Comparison of ENCODE assay signal across 26 cellular contexts in the genomic region with DNA sequence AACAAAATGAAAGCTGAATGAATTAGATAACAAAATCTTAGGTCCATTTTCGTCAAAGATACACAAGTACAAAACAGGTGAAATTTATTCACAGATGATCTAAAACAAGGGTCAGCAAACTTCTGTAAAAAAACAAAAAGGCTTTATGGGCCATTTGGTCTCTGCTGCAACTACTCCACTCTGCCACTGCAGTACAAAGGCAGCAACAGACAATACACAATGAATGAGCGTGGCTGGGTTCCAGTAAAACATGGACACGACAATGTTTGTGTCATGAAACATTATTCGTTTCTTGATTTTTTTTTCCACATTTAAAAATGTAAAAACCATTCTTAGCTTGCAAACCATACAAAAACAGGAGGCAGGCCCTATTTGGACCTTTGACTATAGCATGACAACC.
DNase-seq lines count a peak whose midpoint lies in the region; ATAC-seq and TF ChIP-seq lines count a peak whose summit lies in the region.
"Had no signal": no experiment of that assay in that cellular context is flagged by ENCODE, and none has a peak within 500 bp of the region (broad histone marks: within the 10 kb centered on the region; RNA-seq: fewer than 3 reads in every experiment).

No MANE protein-coding gene starts in this region.

- peaks cover 92% of the 10 kb centered on the region for H3K36me3 Mint-ChIP-seq in CD8-positive, alpha-beta T cell

- ATAC-seq in CD8-positive, alpha-beta T cell = no peak
- no peak for ATAC-seq in lower lobe of right lung
- ATAC-seq: A549; activated CD4-positive, alpha-beta T cell treated with anti-CD3 and anti-CD28 coated beads for 36 hours; mucosa of descending colon; sciatic nerve; stimulated activated naive CD8-positive, alpha-beta T cell treated with anti-CD3 and anti-CD28 coated beads, Interleukin-15, Interleukin-2, amounts not matched to agents 100 U/mL and 50 U/mL, for 24 hours had no signal

- in situ Hi-C loops in GM23248 (cut with MboI) = no loop called here
- in situ Hi-C loops in brain microvascular endothelial cell (cut with HindIII; ENCODE audit: low pct_ligation_motif_present, low sequenced_read_pairs) = no loop called here

- H3K9me2 ChIP-seq in GM23248 (ENCODE audit: insufficient read depth) = no peaks in the 10 kb centered on the region

- H3K27ac ChIP-seq in GM23248 (no peak overlapping the region), brain microvascular endothelial cell (no peak overlapping the region), lower lobe of right lung (no peak overlapping the region)
- no peak overlapping the region for H3K27ac ChIP-seq in CD8-positive, alpha-beta T cell (ENCODE audit: low read depth, low read length)
- H3K27ac ChIP-seq: A549, parathyroid adenoma, Peyer's patch, SJCRH30 had no signal

- TF ChIP-seq CTCF in brain microvascular endothelial cell (IDR thresholded peaks at IDR 0.05; ENCODE audit: low read depth, low read length, missing control alignments) (peak; percentile 24), lower lobe of right lung (IDR thresholded peaks at IDR 0.05) (no peak)
- no peak for TF ChIP-seq CTCF in CD8-positive, alpha-beta T cell (IDR thresholded peaks at IDR 0.05)

- no peak overlapping the region for H3K4me3 Mint-ChIP-seq in CD8-positive, alpha-beta T cell
- H3K4me3 Mint-ChIP-seq: activated CD4-positive, alpha-beta T cell treated with anti-CD3 and anti-CD28 coated beads for 36 hours; activated T-cell treated with anti-CD3 and anti-CD28 coated beads, Interleukin-2, amount 50 U/mL, for 24 hours; B cell; nephron progenitor cell had no signal

- H3K9me3 ChIP-seq in GM23248 (ENCODE audit: low read depth) (no peaks in the 10 kb centered on the region), lower lobe of right lung (no peaks in the 10 kb centered on the region)
- no peaks in the 10 kb centered on the region for H3K9me3 ChIP-seq in CD8-positive, alpha-beta T cell (ENCODE audit: low read length)
- H3K9me3 ChIP-seq: A549, HAP-1, mucosa of descending colon, Peyer's patch, SJCRH30 had no signal

- no peaks in the 10 kb centered on the region for H3F3A ChIP-seq in GM23248 (ENCODE audit: insufficient read depth)

- H3K4me1 Mint-ChIP-seq in CD8-positive, alpha-beta T cell (ENCODE audit: low read depth) = no peaks in the 10 kb centered on the region
- H3K4me1 Mint-ChIP-seq: activated CD4-positive, alpha-beta T cell treated with anti-CD3 and anti-CD28 coated beads for 36 hours; B cell; nephron progenitor cell had no signal

- peaks cover 4% of the 10 kb centered on the region for H3K9me3 Mint-ChIP-seq in CD8-positive, alpha-beta T cell

- H3K27me3 ChIP-seq in GM23248 (replicated peaks; ENCODE audit: insufficient read depth) (no peaks in the 10 kb centered on the region), brain microvascular endothelial cell (replicated peaks) (no peaks in the 10 kb centered on the region), lower lobe of right lung (ENCODE audit: low read depth) (no peaks in the 10 kb centered on the region)
- H3K27me3 ChIP-seq in CD8-positive, alpha-beta T cell (ENCODE audit: insufficient read depth, low read length) = no peaks in the 10 kb centered on the region
- H3K27me3 ChIP-seq: Peyer's patch, SJCRH30 had no signal

- no peak overlapping the region for H2AFZ ChIP-seq in GM23248
- H2AFZ ChIP-seq: parathyroid adenoma had no signal

- no peaks in the 10 kb centered on the region for H4K20me1 ChIP-seq in GM23248 (ENCODE audit: insufficient read depth)

- no peak overlapping the region for H3K4me2 ChIP-seq in GM23248 (ENCODE audit: unreplicated experiment)
- H3K4me2 ChIP-seq: A549 had no signal

- no peak overlapping the region for H3K9ac ChIP-seq in GM23248
- H3K9ac ChIP-seq: parathyroid adenoma had no signal

- no peak overlapping the region for H3K27ac Mint-ChIP-seq in CD8-positive, alpha-beta T cell
- H3K27ac Mint-ChIP-seq: activated CD4-positive, alpha-beta T cell treated with anti-CD3 and anti-CD28 coated beads for 36 hours; B cell; nephron progenitor cell had no signal

- no peaks in the 10 kb centered on the region; the same call in 1 of the 2 replicates for H3K79me2 ChIP-seq in GM23248 (ENCODE audit: insufficient read depth)
- H3K79me2 ChIP-seq: parathyroid adenoma had no signal

- H3K4me1 ChIP-seq in GM23248 (ENCODE audit: insufficient read depth) (no peaks in the 10 kb centered on the region), lower lobe of right lung (no peaks in the 10 kb centered on the region)
- no peaks in the 10 kb centered on the region for H3K4me1 ChIP-seq in CD8-positive, alpha-beta T cell (ENCODE audit: insufficient read depth, low read length)
- H3K4me1 ChIP-seq: A549, HAP-1, parathyroid adenoma, Peyer's patch, SJCRH30 had no signal

- H3K4me3 ChIP-seq in GM23248 (no peak overlapping the region), brain microvascular endothelial cell (ENCODE audit: low read depth, low read length) (no peak overlapping the region), lower lobe of right lung (no peak overlapping the region)
- no peak overlapping the region for H3K4me3 ChIP-seq in CD8-positive, alpha-beta T cell (ENCODE audit: low read depth, low read length)
- H3K4me3 ChIP-seq: A549, HAP-1, mucosa of descending colon, Peyer's patch, SJCRH30 had no signal

- POLR2A ChIA-PET in CD8-positive, alpha-beta T cell (lab: Charles Lee) = no interaction called here

- intact Hi-C loops in head of caudate nucleus (cut with DNase I) = loop anchor here (10.0 kb wide), 2 partner anchors 73 to 113 kb away; partner anchors contain the start of genes ECPAS and ZNF483
- intact Hi-C loops in CD8-positive, alpha-beta T cell (cut with DNase I, micrococcal nuclease) = no loop called here
- intact Hi-C loops in lower lobe of right lung (cut with DNase I) = no loop called here

- H3K27me3 Mint-ChIP-seq in CD8-positive, alpha-beta T cell (ENCODE audit: low read depth) = no peaks in the 10 kb centered on the region
- H3K27me3 Mint-ChIP-seq: activated CD4-positive, alpha-beta T cell treated with anti-CD3 and anti-CD28 coated beads for 36 hours; activated T-cell treated with anti-CD3 and anti-CD28 coated beads, Interleukin-2, amount 50 U/mL, for 24 hours; B cell had no signal

- CTCF ChIA-PET in CD8-positive, alpha-beta T cell (lab: Charles Lee) = interaction anchor here (1.5 kb wide), 1 partner anchor 9 kb away, joined by 4 read pairs; no protein-coding TSS in a partner anchor

- peaks cover 87% of the 10 kb centered on the region for H3K36me3 ChIP-seq in GM23248 (ENCODE audit: low read depth)
- H3K36me3 ChIP-seq in brain microvascular endothelial cell (replicated peaks) = peaks cover 61% of the 10 kb centered on the region
- peaks cover 23% of the 10 kb centered on the region for H3K36me3 ChIP-seq in CD8-positive, alpha-beta T cell (ENCODE audit: insufficient read depth, low read length)
- peaks cover 100% of the 10 kb centered on the region for H3K36me3 ChIP-seq in lower lobe of right lung

- DNase-seq in GM23248 (peak; percentile 6), brain microvascular endothelial cell (no peak), head of caudate nucleus (peak in 40 of 42 donors; percentile 14 to 93 (median 77)), putamen (ENCODE audit: low spot score) (peak; percentile 88), NCI-H2029 (lab: John Stamatoyannopoulos, UW) (no peak), SK-N-DZ (ENCODE audit: low spot score) (no peak), lower lobe of right lung (no peak)
- no peak for DNase-seq in CD8-positive, alpha-beta T cell
- DNase-seq: activated CD4-positive, alpha-beta T cell treated with anti-CD3 and anti-CD28 coated beads for 36 hours; activated CD8-positive, alpha-beta memory T cell treated with anti-CD3 and anti-CD28 coated beads for 24 hours; activated gamma-delta T cell treated with Interleukin-2 at 50 U/mL for 16 hours; activated T-cell treated with anti-CD3 and anti-CD28 coated beads, Interleukin-2, amount 50 U/mL, for 24 hours; foreskin fibroblast; mucosa of descending colon; NCI-H146; NCI-H526; nephron progenitor cell; Peyer's patch; SJCRH30; stimulated activated naive CD8-positive, alpha-beta T cell treated with anti-CD3 and anti-CD28 coated beads, Interleukin-15, Interleukin-2, amounts not matched to agents 100 U/mL and 50 U/mL, for 24 hours; trophoblast cell had no signal

- WGBS in GM23248 (ENCODE audit: low coverage in 1 of 2, low lambda C conversion rate in 2 of 2, missing lambda C conversion rate in 2 of 2), 2 experiments = 64 to 74% methylated on average over 4 of the region's 4 CpGs

Comparison
In these comparisons a context has a peak if more than half of its experiments do, and no peak if none do; other contexts are left out.
1. DNase-seq: peak in GM23248 (single experiment), head of caudate nucleus (40 of 42) and putamen (single experiment); none in brain microvascular endothelial cell (single experiment), NCI-H2029 (single experiment), CD8-positive, alpha-beta T cell (0 of 7), SK-N-DZ (single experiment) and lower lobe of right lung (single experiment).